8 cellular contexts compared by ENCODE assay signal in the genomic region with DNA sequence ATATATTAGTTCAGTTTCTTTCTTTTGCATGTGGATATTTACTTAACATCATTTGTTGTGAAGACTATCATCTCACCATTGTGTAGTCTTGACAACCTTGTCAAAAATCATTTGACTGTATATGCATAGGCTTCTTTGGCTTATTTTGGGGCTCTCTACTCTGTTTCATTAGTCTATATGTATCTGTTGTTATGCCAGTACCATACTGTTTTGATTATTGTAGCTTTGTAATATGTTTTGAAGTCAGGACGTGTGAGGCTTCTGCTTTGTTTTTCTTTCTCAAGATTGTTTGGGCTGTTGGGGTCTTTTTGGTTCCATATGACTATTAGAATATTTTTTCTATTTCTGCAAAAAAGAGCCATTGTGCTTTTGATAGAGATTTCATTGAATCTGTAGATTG.
"Had no signal": no experiment of that assay in that cellular context is flagged by ENCODE, and none has a peak within 500 bp of the region (broad histone marks: within the 10 kb centered on the region; RNA-seq: fewer than 3 reads in every experiment).

No MANE protein-coding gene starts in this region.

- DNase-seq: GDM1, GF-D8 had no signal

- H3K4me3 ChIP-seq: GM12878 had no signal

- ATAC-seq: GM12878 had no signal

- FAIRE-seq: G401.6, GM12878, GM12891, GM12892, GM18507, GM19239 had no signal
